Comparison of ENCODE assay signal across 16 cellular contexts in the genomic region with DNA sequence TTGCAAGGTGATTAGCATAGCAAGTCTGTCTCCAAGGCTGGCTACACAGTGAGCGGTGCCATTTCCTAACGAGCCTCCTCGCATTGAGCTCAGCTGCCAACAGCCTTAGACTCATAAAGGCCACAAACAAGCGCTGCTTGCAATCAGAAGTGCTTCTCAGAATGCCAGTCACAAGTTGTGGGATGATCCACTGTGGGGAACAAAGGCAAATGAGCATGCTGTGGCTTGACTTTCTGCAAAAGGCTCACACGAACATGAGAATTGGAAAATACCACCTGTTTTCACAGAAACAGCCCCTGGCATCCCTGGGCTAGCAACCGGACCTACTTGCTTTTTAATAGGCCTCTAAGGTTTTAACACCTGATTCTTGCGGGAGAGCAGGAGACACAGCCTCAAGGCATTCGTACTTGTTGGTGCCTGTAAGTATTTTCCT.
A peak's percentile ranks its signal among the peaks of the same experiment; 100 is the strongest.
DNase-seq lines count a peak whose midpoint lies in the region; ATAC-seq, FAIRE-seq and TF ChIP-seq lines count a peak whose summit lies in the region.
"Had no signal": no experiment of that assay in that cellular context is flagged by ENCODE, and none has a peak within 500 bp of the region (broad histone marks: within the 10 kb centered on the region; RNA-seq: fewer than 3 reads in every experiment).

No MANE protein-coding gene starts in this region.

- H3K4me3 ChIP-seq in left lung = no peak overlapping the region
- H3K4me3 ChIP-seq: A549, coronary artery had no signal

- H3K27me3 Mint-ChIP-seq in type B pancreatic cell = no peaks in the 10 kb centered on the region
- no peaks in the 10 kb centered on the region for H3K27me3 Mint-ChIP-seq in natural killer cell treated with Interleukin-12 subunit alpha and Interleukin-12 subunit beta and Interleukin-15 and Interleukin-18, amount 100 ng/mL, for 72 hours

- no peaks in the 10 kb centered on the region for H3K4me1 ChIP-seq in left lung

- no peaks in the 10 kb centered on the region for H3K27me3 ChIP-seq in left lung

- H3K36me3 Mint-ChIP-seq in type B pancreatic cell = peaks cover 26% of the 10 kb centered on the region
- H3K36me3 Mint-ChIP-seq in natural killer cell treated with Interleukin-12 subunit alpha and Interleukin-12 subunit beta and Interleukin-15 and Interleukin-18, amount 100 ng/mL, for 72 hours = no peaks in the 10 kb centered on the region

- ATAC-seq in left lung = no peak
- ATAC-seq in natural killer cell treated with Interleukin-12 subunit alpha and Interleukin-12 subunit beta and Interleukin-15 and Interleukin-18, amount 100 ng/mL, for 72 hours = no peak
- ATAC-seq: A549 had no signal

- no peaks in the 10 kb centered on the region for H3K9me3 Mint-ChIP-seq in type B pancreatic cell
- H3K9me3 Mint-ChIP-seq in natural killer cell treated with Interleukin-12 subunit alpha and Interleukin-12 subunit beta and Interleukin-15 and Interleukin-18, amount 100 ng/mL, for 72 hours = no peaks in the 10 kb centered on the region

- H3K27ac ChIP-seq in left lung = no peak overlapping the region

- peak overlapping the region; percentile 77 for H3K27ac Mint-ChIP-seq in type B pancreatic cell
- no peak overlapping the region for H3K27ac Mint-ChIP-seq in natural killer cell treated with Interleukin-12 subunit alpha and Interleukin-12 subunit beta and Interleukin-15 and Interleukin-18, amount 100 ng/mL, for 72 hours

- no peaks in the 10 kb centered on the region for H3K9me3 ChIP-seq in left lung
- H3K9me3 ChIP-seq: A549 had no signal

- TF ChIP-seq CTCF in type B pancreatic cell (conservative IDR thresholded peaks at IDR 0.05) (no peak), left lung (IDR thresholded peaks at IDR 0.05) (no peak)

- peaks cover 0 to 58% of the 10 kb centered on the region in 2 donors for H3K36me3 ChIP-seq in left lung

- peaks cover 35% of the 10 kb centered on the region for H3K4me1 Mint-ChIP-seq in type B pancreatic cell (ENCODE audit: unreplicated experiment)
- no peaks in the 10 kb centered on the region for H3K4me1 Mint-ChIP-seq in natural killer cell treated with Interleukin-12 subunit alpha and Interleukin-12 subunit beta and Interleukin-15 and Interleukin-18, amount 100 ng/mL, for 72 hours (ENCODE audit: low read depth in 2 of 2)

- DNase-seq in NCI-H526 (lab: John Stamatoyannopoulos, UW) = peak; percentile 38 to 39
- no peak for DNase-seq in NCI-H526 treated with DMSO at 0.1 percent for 48 hours (lab: John Stamatoyannopoulos, UW)
- peak; percentile 68 to 78 for DNase-seq in frontal cortex (ENCODE audit: low spot score in 2 of 2)
- peak in 43 of 56 donors; percentile 25 to 85 (median 63) for DNase-seq in nucleus accumbens (lab: John Stamatoyannopoulos, UW)
- DNase-seq in type B pancreatic cell (ENCODE audit: extremely low spot score, unreplicated experiment) = no peak
- no peak for DNase-seq in left lung
- DNase-seq in natural killer cell treated with Interleukin-12 subunit alpha and Interleukin-12 subunit beta and Interleukin-15 and Interleukin-18, amount 100 ng/mL, for 72 hours (ENCODE audit: low spot score) = no peak
- no peak for DNase-seq in ACHN
- DNase-seq: activated CD4-positive, CD25-positive, alpha-beta regulatory T cell treated with anti-CD3 and anti-CD28 coated beads, Interleukin-2, amount 50 U/mL, for 72 hours; activated effector memory CD4-positive, alpha-beta T cell treated with Interleukin-2 at 50 U/mL for 16 hours; DMS53; MM.1S; NCI-H69 had no signal

- no peak for FAIRE-seq in frontal cortex (lab: Jason Lieb, UNC)
- FAIRE-seq: A549, GM12892 had no signal

- H3K4me3 Mint-ChIP-seq in type B pancreatic cell = no peak overlapping the region
- no peak overlapping the region for H3K4me3 Mint-ChIP-seq in natural killer cell treated with Interleukin-12 subunit alpha and Interleukin-12 subunit beta and Interleukin-15 and Interleukin-18, amount 100 ng/mL, for 72 hours

- in situ Hi-C loops in ACHN (cut with HindIII; ENCODE audit: low pct_ligation_motif_present, low pct_unique_long_range_greater_than_20kb, low sequenced_read_pairs) = no loop called here

- intact Hi-C loops in left lung (cut with DNase I) = no loop called here

Comparison
In these comparisons a context has a peak if more than half of its experiments do, and no peak if none do; other contexts are left out.
1. DNase-seq: peak in NCI-H526 (2 of 2), frontal cortex (2 of 2) and nucleus accumbens (43 of 56); none in NCI-H526 treated with DMSO at 0.1 percent for 48 hours (single experiment), type B pancreatic cell (single experiment), left lung (0 of 2), natural killer cell treated with Interleukin-12 subunit alpha and Interleukin-12 subunit beta and Interleukin-15 and Interleukin-18, amount 100 ng/mL, for 72 hours (single experiment) and ACHN (single experiment).